Comparison of ENCODE assay signal across 1 cellular context in the genomic region with DNA sequence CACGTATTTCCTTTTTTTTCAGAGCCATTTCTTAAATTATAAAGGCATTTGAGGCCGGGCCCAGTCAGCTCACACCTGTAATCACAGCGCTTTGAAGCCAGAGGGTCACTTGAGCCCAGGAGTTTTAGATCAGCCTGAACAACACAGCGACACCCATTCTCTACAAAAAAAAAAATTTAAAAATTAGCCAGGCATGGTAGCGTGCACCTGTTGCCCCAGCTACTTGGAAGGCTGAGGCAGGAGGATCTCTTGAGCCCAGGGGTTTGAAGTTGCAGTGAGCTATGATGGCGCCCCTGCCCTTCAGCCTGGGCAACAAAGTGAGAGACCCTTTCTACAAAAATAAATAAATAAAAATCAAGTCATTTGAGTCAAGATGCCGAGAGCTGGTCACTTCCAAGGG.
TF ChIP-seq lines count a peak whose summit lies in the region.

No MANE protein-coding gene starts in this region.

TF ChIP-seq in GM23338, 12 proteins besides CTCF, POLR2A, EP300 and RAD21 (continued from another document):
- TF ChIP-seq, protein P1, sequence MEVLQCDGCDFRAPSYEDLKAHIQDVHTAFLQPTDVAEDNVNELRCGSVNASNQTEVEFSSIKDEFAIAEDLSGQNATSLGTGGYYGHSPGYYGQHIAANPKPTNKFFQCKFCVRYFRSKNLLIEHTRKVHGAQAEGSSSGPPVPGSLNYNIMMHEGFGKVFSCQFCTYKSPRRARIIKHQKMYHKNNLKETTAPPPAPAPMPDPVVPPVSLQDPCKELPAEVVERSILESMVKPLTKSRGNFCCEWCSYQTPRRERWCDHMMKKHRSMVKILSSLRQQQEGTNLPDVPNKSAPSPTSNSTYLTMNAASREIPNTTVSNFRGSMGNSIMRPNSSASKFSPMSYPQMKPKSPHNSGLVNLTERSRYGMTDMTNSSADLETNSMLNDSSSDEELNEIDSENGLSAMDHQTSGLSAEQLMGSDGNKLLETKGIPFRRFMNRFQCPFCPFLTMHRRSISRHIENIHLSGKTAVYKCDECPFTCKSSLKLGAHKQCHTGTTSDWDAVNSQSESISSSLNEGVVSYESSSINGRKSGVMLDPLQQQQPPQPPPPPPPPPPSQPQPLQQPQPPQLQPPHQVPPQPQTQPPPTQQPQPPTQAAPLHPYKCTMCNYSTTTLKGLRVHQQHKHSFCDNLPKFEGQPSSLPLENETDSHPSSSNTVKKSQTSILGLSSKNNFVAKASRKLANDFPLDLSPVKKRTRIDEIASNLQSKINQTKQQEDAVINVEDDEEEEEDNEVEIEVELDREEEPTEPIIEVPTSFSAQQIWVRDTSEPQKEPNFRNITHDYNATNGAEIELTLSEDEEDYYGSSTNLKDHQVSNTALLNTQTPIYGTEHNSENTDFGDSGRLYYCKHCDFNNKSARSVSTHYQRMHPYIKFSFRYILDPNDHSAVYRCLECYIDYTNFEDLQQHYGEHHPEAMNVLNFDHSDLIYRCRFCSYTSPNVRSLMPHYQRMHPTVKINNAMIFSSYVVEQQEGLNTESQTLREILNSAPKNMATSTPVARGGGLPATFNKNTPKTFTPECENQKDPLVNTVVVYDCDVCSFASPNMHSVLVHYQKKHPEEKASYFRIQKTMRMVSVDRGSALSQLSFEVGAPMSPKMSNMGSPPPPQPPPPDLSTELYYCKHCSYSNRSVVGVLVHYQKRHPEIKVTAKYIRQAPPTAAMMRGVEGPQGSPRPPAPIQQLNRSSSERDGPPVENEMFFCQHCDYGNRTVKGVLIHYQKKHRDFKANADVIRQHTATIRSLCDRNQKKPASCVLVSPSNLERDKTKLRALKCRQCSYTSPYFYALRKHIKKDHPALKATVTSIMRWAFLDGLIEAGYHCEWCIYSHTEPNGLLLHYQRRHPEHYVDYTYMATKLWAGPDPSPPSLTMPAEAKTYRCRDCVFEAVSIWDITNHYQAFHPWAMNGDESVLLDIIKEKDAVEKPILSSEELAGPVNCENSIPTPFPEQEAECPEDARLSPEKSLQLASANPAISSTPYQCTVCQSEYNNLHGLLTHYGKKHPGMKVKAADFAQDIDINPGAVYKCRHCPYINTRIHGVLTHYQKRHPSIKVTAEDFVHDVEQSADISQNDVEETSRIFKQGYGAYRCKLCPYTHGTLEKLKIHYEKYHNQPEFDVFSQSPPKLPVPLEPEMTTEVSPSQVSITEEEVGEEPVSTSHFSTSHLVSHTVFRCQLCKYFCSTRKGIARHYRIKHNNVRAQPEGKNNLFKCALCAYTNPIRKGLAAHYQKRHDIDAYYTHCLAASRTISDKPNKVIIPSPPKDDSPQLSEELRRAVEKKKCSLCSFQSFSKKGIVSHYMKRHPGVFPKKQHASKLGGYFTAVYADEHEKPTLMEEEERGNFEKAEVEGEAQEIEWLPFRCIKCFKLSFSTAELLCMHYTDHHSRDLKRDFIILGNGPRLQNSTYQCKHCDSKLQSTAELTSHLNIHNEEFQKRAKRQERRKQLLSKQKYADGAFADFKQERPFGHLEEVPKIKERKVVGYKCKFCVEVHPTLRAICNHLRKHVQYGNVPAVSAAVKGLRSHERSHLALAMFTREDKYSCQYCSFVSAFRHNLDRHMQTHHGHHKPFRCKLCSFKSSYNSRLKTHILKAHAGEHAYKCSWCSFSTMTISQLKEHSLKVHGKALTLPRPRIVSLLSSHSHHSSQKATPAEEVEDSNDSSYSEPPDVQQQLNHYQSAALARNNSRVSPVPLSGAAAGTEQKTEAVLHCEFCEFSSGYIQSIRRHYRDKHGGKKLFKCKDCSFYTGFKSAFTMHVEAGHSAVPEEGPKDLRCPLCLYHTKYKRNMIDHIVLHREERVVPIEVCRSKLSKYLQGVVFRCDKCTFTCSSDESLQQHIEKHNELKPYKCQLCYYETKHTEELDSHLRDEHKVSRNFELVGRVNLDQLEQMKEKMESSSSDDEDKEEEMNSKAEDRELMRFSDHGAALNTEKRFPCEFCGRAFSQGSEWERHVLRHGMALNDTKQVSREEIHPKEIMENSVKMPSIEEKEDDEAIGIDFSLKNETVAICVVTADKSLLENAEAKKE (CRISPR knock-in tag; IDR thresholded peaks at IDR 0.05) = no peak
- no peak for TF ChIP-seq POLR2AphosphoS5 (IDR thresholded peaks at IDR 0.05; ENCODE audit: low read depth)
- TF ChIP-seq, protein P2, sequence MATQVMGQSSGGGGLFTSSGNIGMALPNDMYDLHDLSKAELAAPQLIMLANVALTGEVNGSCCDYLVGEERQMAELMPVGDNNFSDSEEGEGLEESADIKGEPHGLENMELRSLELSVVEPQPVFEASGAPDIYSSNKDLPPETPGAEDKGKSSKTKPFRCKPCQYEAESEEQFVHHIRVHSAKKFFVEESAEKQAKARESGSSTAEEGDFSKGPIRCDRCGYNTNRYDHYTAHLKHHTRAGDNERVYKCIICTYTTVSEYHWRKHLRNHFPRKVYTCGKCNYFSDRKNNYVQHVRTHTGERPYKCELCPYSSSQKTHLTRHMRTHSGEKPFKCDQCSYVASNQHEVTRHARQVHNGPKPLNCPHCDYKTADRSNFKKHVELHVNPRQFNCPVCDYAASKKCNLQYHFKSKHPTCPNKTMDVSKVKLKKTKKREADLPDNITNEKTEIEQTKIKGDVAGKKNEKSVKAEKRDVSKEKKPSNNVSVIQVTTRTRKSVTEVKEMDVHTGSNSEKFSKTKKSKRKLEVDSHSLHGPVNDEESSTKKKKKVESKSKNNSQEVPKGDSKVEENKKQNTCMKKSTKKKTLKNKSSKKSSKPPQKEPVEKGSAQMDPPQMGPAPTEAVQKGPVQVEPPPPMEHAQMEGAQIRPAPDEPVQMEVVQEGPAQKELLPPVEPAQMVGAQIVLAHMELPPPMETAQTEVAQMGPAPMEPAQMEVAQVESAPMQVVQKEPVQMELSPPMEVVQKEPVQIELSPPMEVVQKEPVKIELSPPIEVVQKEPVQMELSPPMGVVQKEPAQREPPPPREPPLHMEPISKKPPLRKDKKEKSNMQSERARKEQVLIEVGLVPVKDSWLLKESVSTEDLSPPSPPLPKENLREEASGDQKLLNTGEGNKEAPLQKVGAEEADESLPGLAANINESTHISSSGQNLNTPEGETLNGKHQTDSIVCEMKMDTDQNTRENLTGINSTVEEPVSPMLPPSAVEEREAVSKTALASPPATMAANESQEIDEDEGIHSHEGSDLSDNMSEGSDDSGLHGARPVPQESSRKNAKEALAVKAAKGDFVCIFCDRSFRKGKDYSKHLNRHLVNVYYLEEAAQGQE (IDR thresholded peaks at IDR 0.05; ENCODE audit: unreplicated experiment) = no peak
- TF ChIP-seq EZH2 (IDR thresholded peaks at IDR 0.05; ENCODE audit: low read depth, unreplicated experiment) = no peak
